In the genomic region with DNA sequence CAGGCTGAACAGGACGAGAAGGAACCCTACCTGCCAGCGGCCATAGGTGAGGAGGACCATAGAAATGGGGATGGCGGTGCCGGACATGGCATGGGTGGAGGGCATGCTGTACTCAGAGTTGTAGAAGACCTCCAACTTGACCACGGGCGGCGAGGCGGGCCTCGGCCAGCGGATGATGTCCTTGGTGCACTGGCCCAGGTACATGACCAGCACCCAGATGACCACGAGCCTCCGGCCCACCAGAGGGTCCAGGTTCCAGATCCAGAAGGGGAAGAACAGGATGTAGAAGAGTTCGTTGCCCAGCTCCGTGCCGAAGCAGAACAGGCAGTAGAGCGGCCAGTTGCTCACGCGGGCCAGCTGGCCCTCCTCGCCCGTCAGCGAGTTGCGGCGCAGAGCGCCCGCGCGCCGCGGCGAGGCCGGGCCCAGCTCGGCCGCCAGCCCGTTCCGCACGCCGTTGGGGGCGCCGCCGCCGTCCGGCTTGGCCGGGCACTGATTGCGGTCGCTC, we compare ENCODE assay signal across 8 cellular contexts. TPM values are rescaled to one million over a fixed set of nuclear protein-coding genes. Genes with fewer than 3 reads are reported as not detected.
DNase-seq lines count a peak whose midpoint lies in the region; ATAC-seq and TF ChIP-seq lines count a peak whose summit lies in the region.

No MANE protein-coding gene starts in this region.

- H3K27ac ChIP-seq in HCT116 (ENCODE audit: low read depth, low read length) (peak overlapping the region; percentile 88), neural progenitor cell (no peak overlapping the region)

- H3K27me3 Mint-ChIP-seq in neural progenitor cell (ENCODE audit: insufficient read depth, low read depth): peaks cover 4% of the 10 kb centered on the region

- peaks cover 19% of the 10 kb centered on the region for H3K4me1 Mint-ChIP-seq in neural progenitor cell

- H3K4me2 ChIP-seq in HCT116 (ENCODE audit: low read length) (peak overlapping the region; percentile 84), Loucy (ENCODE audit: low read depth, low read length, poor library complexity, severe bottlenecking) (peak overlapping the region; percentile 79), neural progenitor cell (peak overlapping the region; percentile 87)

- RAD21 ChIA-PET in HCT116 (lab: Charles Lee; ENCODE audit: low non-redundant PET in 1 of 2, low total read pairs in 2 of 2, uncharacterized antibody in 2 of 2, unreplicated experiment in 2 of 2): interaction anchor here in 1 of 2 experiments (1.0 kb wide), 1 partner anchor 86 kb away, joined by 3 read pairs; a partner anchor contains a TSS

- peaks cover 50% of the 10 kb centered on the region for H3K79me2 ChIP-seq in HCT116 (ENCODE audit: insufficient read depth, low read length)
- H3K79me2 ChIP-seq in Loucy (ENCODE audit: insufficient read depth, low read length): peaks cover 44% of the 10 kb centered on the region
- H3K79me2 ChIP-seq in neural progenitor cell (ENCODE audit: low read depth): no peaks in the 10 kb centered on the region

- no peaks in the 10 kb centered on the region for H3K9me3 ChIP-seq in HCT116 (ENCODE audit: control insufficient read depth in 1 of 2, insufficient read depth in 1 of 2, low read depth in 1 of 2, low read length in 2 of 2)
- no peaks in the 10 kb centered on the region for H3K9me3 ChIP-seq in Loucy (ENCODE audit: insufficient read depth, low read depth, low read length)
- no peaks in the 10 kb centered on the region for H3K9me3 ChIP-seq in neural progenitor cell (ENCODE audit: low read depth)

- TF ChIP-seq POLR2A in HCT116 (IDR thresholded peaks at IDR 0.05; ENCODE audit: borderline replicate concordance, extremely low read depth, insufficient read depth, insufficient read length): no peak

- H3K36me3 ChIP-seq in HCT116 (ENCODE audit: control insufficient read depth in 1 of 2, insufficient read depth in 2 of 2, low read length in 2 of 2): no peaks in the 10 kb centered on the region
- no peaks in the 10 kb centered on the region for H3K36me3 ChIP-seq in Loucy (ENCODE audit: insufficient read depth, low read length)
- no peaks in the 10 kb centered on the region for H3K36me3 ChIP-seq in neural progenitor cell

- peak overlapping the region; percentile 63 to 96 for H3K4me3 ChIP-seq in HCT116 (replicated peaks in 1 of 2; ENCODE audit: low read depth in 1 of 2, low read length in 2 of 2)
- H3K4me3 ChIP-seq in Loucy (ENCODE audit: low read length, poor library complexity, severe bottlenecking): peak overlapping the region; percentile 77
- H3K4me3 ChIP-seq in neural progenitor cell: peak overlapping the region; percentile 96

- H3F3A ChIP-seq in Loucy (ENCODE audit: low read depth): no peaks in the 10 kb centered on the region
- H3F3A ChIP-seq in neural progenitor cell (ENCODE audit: low read depth): peaks cover 15% of the 10 kb centered on the region

- no peak for TF ChIP-seq RAD21 in HCT116 (IDR thresholded peaks at IDR 0.05; ENCODE audit: low read depth)

- DNase-seq in activated T-cell treated with anti-CD3 and anti-CD28 coated beads for 1 hour (ENCODE audit: low read depth) (peak; percentile 2), activated T-cell treated with anti-CD3 and anti-CD28 coated beads for 4 hours (no peak), HCT116 (ENCODE audit: low read depth, low spot score) (no peak), glomerular visceral epithelial cell (ENCODE audit: extremely low spot score) (peak; percentile 52), neural progenitor cell (ENCODE audit: low spot score) (peak; percentile 26)
- peak; percentile 1 for DNase-seq in activated T-helper 9 cell treated with anti-CD3 and anti-CD28 coated beads, Interleukin-2, amount 50 U/mL, for 16 hours (ENCODE audit: low read depth)
- no peak for DNase-seq in effector CD4-positive, alpha-beta T cell

- intact Hi-C loops in HCT116 (cut with micrococcal nuclease): loop anchor here (5.0 kb wide), 1 partner anchor 85 kb away; a partner anchor contains a TSS

- H3K27ac Mint-ChIP-seq in neural progenitor cell: peak overlapping the region; percentile 100

- H3K27me3 ChIP-seq in HCT116 (ENCODE audit: insufficient read depth, low read length): no peaks in the 10 kb centered on the region
- H3K27me3 ChIP-seq in Loucy (ENCODE audit: insufficient read depth, low read length, poor library complexity, severe bottlenecking): no peaks in the 10 kb centered on the region
- peaks cover 52% of the 10 kb centered on the region for H3K27me3 ChIP-seq in neural progenitor cell

- TF ChIP-seq CTCF in HCT116 (IDR thresholded peaks at IDR 0.05 in 2 of 3, conservative IDR thresholded peaks at IDR 0.05 in 1 of 3; ENCODE audit: borderline replicate concordance in 1 of 3, insufficient read depth in 1 of 3, low read depth in 2 of 3, low read length in 2 of 3) (no peak), Loucy (conservative IDR thresholded peaks at IDR 0.05; ENCODE audit: low read length) (no peak; the same call in 1 of the 2 replicates), neural progenitor cell (IDR thresholded peaks at IDR 0.05) (no peak)

- H3K9ac ChIP-seq in HCT116 (ENCODE audit: low read length): peak overlapping the region; percentile 82
- H3K9ac ChIP-seq in Loucy (ENCODE audit: low read depth, low read length, poor library complexity, severe bottlenecking): peak overlapping the region; percentile 68
- H3K9ac ChIP-seq in neural progenitor cell: no peak overlapping the region

- H3K4me3 Mint-ChIP-seq in neural progenitor cell: peak overlapping the region; percentile 100

- peaks cover 2% of the 10 kb centered on the region for H3K36me3 Mint-ChIP-seq in neural progenitor cell

- no peaks in the 10 kb centered on the region for H3K9me3 Mint-ChIP-seq in neural progenitor cell

- H3K4me1 ChIP-seq in HCT116 (ENCODE audit: control insufficient read depth in 1 of 2, insufficient read depth in 2 of 2, low read length in 2 of 2): peaks cover 14 to 25% of the 10 kb centered on the region in 2 experiments; a peak in 3 of 4 replicates
- H3K4me1 ChIP-seq in Loucy (ENCODE audit: insufficient read depth, low read length, poor library complexity, severe bottlenecking): peaks cover 35% of the 10 kb centered on the region
- peaks cover 12% of the 10 kb centered on the region for H3K4me1 ChIP-seq in neural progenitor cell

- no peaks in the 10 kb centered on the region for H4K20me1 ChIP-seq in HCT116 (ENCODE audit: insufficient read depth)
- H4K20me1 ChIP-seq in Loucy (ENCODE audit: insufficient read depth, low read length, poor library complexity, severe bottlenecking): peaks cover 10% of the 10 kb centered on the region
- H4K20me1 ChIP-seq in neural progenitor cell (ENCODE audit: low read depth): peaks cover 9% of the 10 kb centered on the region

- H2AFZ ChIP-seq in HCT116 (ENCODE audit: low read depth, low read length, poor library complexity, severe bottlenecking) (no peak overlapping the region), Loucy (ENCODE audit: low read length) (peak overlapping the region; percentile 94), neural progenitor cell (replicated peaks) (peak overlapping the region; percentile 97)

- no TSS peak for BruUV-seq in HCT116 (replicated peaks; lab: Mats Ljungman, UMichigan)

- POLR2A ChIA-PET in HCT116 (lab: Charles Lee): no interaction called here

- no peaks in the 10 kb centered on the region for H3K9me2 ChIP-seq in HCT116 (ENCODE audit: insufficient read depth)
- no peaks in the 10 kb centered on the region for H3K9me2 ChIP-seq in Loucy (replicated peaks; ENCODE audit: low read depth, low read length)

- CTCF ChIA-PET in HCT116 (lab: Charles Lee): no interaction called here

- ATAC-seq in HCT116: peak; percentile 64

TF ChIP-seq in HCT116, 20 proteins besides CTCF, POLR2A, EP300 and RAD21:
- TF ChIP-seq EZH2 (IDR thresholded peaks at IDR 0.05) (no peak), SRF (IDR thresholded peaks at IDR 0.05; ENCODE audit: low read depth) (no peak), SP1 (IDR thresholded peaks at IDR 0.05; ENCODE audit: low read depth) (no peak)
- TF ChIP-seq, protein P1, sequence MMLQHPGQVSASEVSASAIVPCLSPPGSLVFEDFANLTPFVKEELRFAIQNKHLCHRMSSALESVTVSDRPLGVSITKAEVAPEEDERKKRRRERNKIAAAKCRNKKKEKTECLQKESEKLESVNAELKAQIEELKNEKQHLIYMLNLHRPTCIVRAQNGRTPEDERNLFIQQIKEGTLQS (IDR thresholded peaks at IDR 0.05): no peak

RNA-seq across cellular contexts. Expression of a gene that starts 0.6 kb away (rescaled TPM):
- total RNA-seq in HCT116 (2021; ENCODE audit: unreplicated experiment): 17.7 TPM
- 4.5 and 5.9 TPM in 2 replicates for polyA plus RNA-seq in HCT116 (2012)
- 7.4 and 9.2 TPM in 2 replicates for total RNA-seq in neural progenitor cell (ENCODE audit: low replicate concordance)

Comparison
In these comparisons a context has a peak if more than half of its experiments do, and no peak if none do; other contexts are left out.
1. DNase-seq: peak in activated T-cell treated with anti-CD3 and anti-CD28 coated beads for 1 hour (single experiment), activated T-helper 9 cell treated with anti-CD3 and anti-CD28 coated beads, Interleukin-2, amount 50 U/mL, for 16 hours (single experiment), glomerular visceral epithelial cell (single experiment) and neural progenitor cell (single experiment); none in activated T-cell treated with anti-CD3 and anti-CD28 coated beads for 4 hours (single experiment), HCT116 (single experiment) and effector CD4-positive, alpha-beta T cell (single experiment).
2. Peak in every context shown above with its lines, with median percentiles within 50 percentile points of each other: H3K4me2 ChIP-seq and H3K4me3 ChIP-seq.